In the genomic region with DNA sequence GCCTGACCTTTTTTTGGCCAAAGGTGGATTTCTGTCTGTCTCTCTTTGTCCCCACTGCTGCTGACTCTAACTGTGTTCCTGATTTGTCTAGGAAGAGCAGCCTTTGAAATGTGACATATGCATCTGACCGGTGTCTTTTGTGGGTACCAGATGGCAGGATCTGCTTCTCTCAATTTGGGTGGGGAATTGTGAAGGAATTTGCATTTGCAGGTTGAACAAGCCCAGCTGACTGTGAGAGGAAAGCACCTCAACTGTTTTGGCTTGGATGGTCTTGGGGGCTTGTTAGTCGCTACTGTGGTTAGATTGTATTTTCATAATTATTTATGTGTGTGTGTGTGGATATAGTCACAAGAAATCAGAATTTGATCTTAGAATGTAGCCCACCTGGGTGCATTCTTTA, we compare ENCODE assay signal across 14 cellular contexts. TPM values are rescaled to one million over a fixed set of nuclear protein-coding genes. Genes with fewer than 3 reads are reported as not detected.
DNase-seq lines count a peak whose midpoint lies in the region; ATAC-seq and TF ChIP-seq lines count a peak whose summit lies in the region.
"Had no signal": no experiment of that assay in that cellular context is flagged by ENCODE, and none has a peak within 500 bp of the region (broad histone marks: within the 10 kb centered on the region; RNA-seq: fewer than 3 reads in every experiment).

No MANE protein-coding gene starts in this region.

- intact Hi-C loops in activated B cell treated with CpG ODN at 0.5 μM for 24 hours (cut with micrococcal nuclease), result loop anchor here (1.0 to 2.0 kb wide), 2 partner anchors 8 to 19 kb away; no protein-coding TSS in a partner anchor

- H3K4ac ChIP-seq in mesendoderm (ENCODE audit: low read depth, low read length), result no peak overlapping the region

- H3K23ac ChIP-seq in mesendoderm (ENCODE audit: low read length), result peak overlapping the region; percentile 66

- no peaks in the 10 kb centered on the region for H3K27me3 ChIP-seq in mesendoderm (ENCODE audit: insufficient read depth, low read length, poor library complexity)

- no peak overlapping the region for H3K18ac ChIP-seq in mesendoderm (ENCODE audit: low read length)

- no peak overlapping the region for H3K27ac ChIP-seq in mesendoderm (ENCODE audit: low read depth, low read length)
- H3K27ac ChIP-seq: C4-2B had no signal

- no peak overlapping the region for H2BK5ac ChIP-seq in mesendoderm (ENCODE audit: low read length)

- H2BK120ac ChIP-seq in mesendoderm (ENCODE audit: low read depth, low read length), result no peak overlapping the region

- no peaks in the 10 kb centered on the region for H3K4me1 ChIP-seq in mesendoderm (ENCODE audit: control insufficient read depth, low read depth, low read length)
- H3K4me1 ChIP-seq: BE2C had no signal

- ATAC-seq in activated B cell treated with CpG ODN at 0.5 μM for 24 hours (ENCODE audit: low read depth), result peak; percentile 80
- no peak for ATAC-seq in GM18861 (IDR thresholded peaks at IDR 0.05; ENCODE audit: unreplicated experiment)
- ATAC-seq in HG03432 (IDR thresholded peaks at IDR 0.05; ENCODE audit: unreplicated experiment), result no peak
- ATAC-seq: HCT116 had no signal

- H4K5ac ChIP-seq in mesendoderm (ENCODE audit: low read length), result no peak overlapping the region

- no peak overlapping the region for H3K4me3 ChIP-seq in mesendoderm (ENCODE audit: low read length)

- H3K4me1 Mint-ChIP-seq in IgD-negative memory B cell (peaks cover 11 to 22% (median 15%) of the 10 kb centered on the region in 3 donors), activated B cell treated with CpG ODN at 0.5 μM for 24 hours (peaks cover 31% of the 10 kb centered on the region)
- H3K4me1 Mint-ChIP-seq: CD4-positive, alpha-beta memory T cell had no signal

- H3K79me1 ChIP-seq in mesendoderm (ENCODE audit: low read length), result no peaks in the 10 kb centered on the region

- POLR2A ChIA-PET in activated B cell treated with CpG ODN at 0.5 μM for 24 hours (lab: Charles Lee), result interaction anchor here (0.8 kb wide), 1 partner anchor 13 kb away, joined by 4 read pairs; no protein-coding TSS in a partner anchor

- no peak overlapping the region for H4K8ac ChIP-seq in mesendoderm (ENCODE audit: low read depth, low read length)

- no peak overlapping the region for H3K56ac ChIP-seq in mesendoderm (ENCODE audit: low read length)

- H3K36me3 Mint-ChIP-seq in IgD-negative memory B cell (peaks cover 3% of the 10 kb centered on the region), activated B cell treated with CpG ODN at 0.5 μM for 24 hours (ENCODE audit: low read depth) (no peaks in the 10 kb centered on the region)
- H3K36me3 Mint-ChIP-seq: CD4-positive, alpha-beta memory T cell had no signal

- no peak overlapping the region for H2BK15ac ChIP-seq in mesendoderm (replicated peaks; ENCODE audit: low read depth)

- H2AK5ac ChIP-seq in mesendoderm (ENCODE audit: low read length), result no peak overlapping the region

- CTCF ChIA-PET in activated B cell treated with CpG ODN at 0.5 μM for 24 hours (lab: Charles Lee), result no interaction called here

- H3K36me3 ChIP-seq in mesendoderm (ENCODE audit: control insufficient read depth, insufficient read depth, low read length), result no peaks in the 10 kb centered on the region
- H3K36me3 ChIP-seq: BE2C had no signal

- H3K9ac ChIP-seq in mesendoderm (ENCODE audit: low read length), result no peak overlapping the region

- no peak for DNase-seq in activated B cell treated with CpG ODN at 0.5 μM for 24 hours
- DNase-seq in mesendoderm, result no peak
- no peak for DNase-seq in T-helper 9 cell
- DNase-seq in activated gamma-delta T cell (lab: John Stamatoyannopoulos, UW), result no peak
- DNase-seq: BE2C; CD4-positive, alpha-beta memory T cell; DMS153; DMS79 treated with DMSO at 0.1 percent for 48 hours; GDM1 had no signal

- H3K27me3 Mint-ChIP-seq in IgD-negative memory B cell, result no peaks in the 10 kb centered on the region
- H3K27me3 Mint-ChIP-seq in activated B cell treated with CpG ODN at 0.5 μM for 24 hours, result no peaks in the 10 kb centered on the region
- H3K27me3 Mint-ChIP-seq: CD4-positive, alpha-beta memory T cell had no signal

- H3K4me2 ChIP-seq in mesendoderm (ENCODE audit: low read length), result no peak overlapping the region

- TF ChIP-seq CTCF in activated B cell treated with CpG ODN at 0.5 μM for 24 hours (IDR thresholded peaks at IDR 0.05), result no peak

- no peaks in the 10 kb centered on the region for H3K79me2 ChIP-seq in mesendoderm (ENCODE audit: control insufficient read depth, insufficient read depth, low read length)

- H3K4me3 Mint-ChIP-seq in IgD-negative memory B cell, result peak overlapping the region in 3 of 4 donors; percentile 1 to 51 (median 27)
- H3K4me3 Mint-ChIP-seq in activated B cell treated with CpG ODN at 0.5 μM for 24 hours, result peak overlapping the region; percentile 29
- H3K4me3 Mint-ChIP-seq: CD4-positive, alpha-beta memory T cell had no signal

- no CpG with 5 or more reads among the region's 2 CpGs for WGBS in mesendoderm (ENCODE audit: extremely low coverage, insufficient coverage, low lambda C conversion rate)

- H3K27ac Mint-ChIP-seq in IgD-negative memory B cell (peak overlapping the region in 2 of 3 donors; percentile 12 to 74), activated B cell treated with CpG ODN at 0.5 μM for 24 hours (peak overlapping the region; percentile 79)
- H3K27ac Mint-ChIP-seq: CD4-positive, alpha-beta memory T cell had no signal

- H3K9me3 Mint-ChIP-seq in IgD-negative memory B cell, result no peaks in the 10 kb centered on the region
- H3K9me3 Mint-ChIP-seq in activated B cell treated with CpG ODN at 0.5 μM for 24 hours, result no peaks in the 10 kb centered on the region

RNA-seq across cellular contexts. Expression of gene LCMT1, which starts 37.7 kb away (rescaled TPM):
- 34.6 TPM for polyA plus RNA-seq in IgD-negative memory B cell
- 32.2 and 33.6 TPM in 2 replicates for total RNA-seq in activated B cell treated with CpG ODN at 0.5 μM for 24 hours
- 55.7 TPM for polyA plus RNA-seq in mesendoderm (2013, experiment 1 of 2)
- polyA plus RNA-seq in mesendoderm (2013, experiment 2 of 2), result 55.1 TPM

RNA-seq across cellular contexts. Expression of gene ARHGAP17, which starts 58.7 kb away (rescaled TPM):
- polyA plus RNA-seq in IgD-negative memory B cell, result 153 TPM
- 287 and 310 TPM in 2 replicates for total RNA-seq in activated B cell treated with CpG ODN at 0.5 μM for 24 hours
- 61.6 TPM for polyA plus RNA-seq in mesendoderm (2013, experiment 1 of 2)
- 62.5 TPM for polyA plus RNA-seq in mesendoderm (2013, experiment 2 of 2)
